ENCODE assay signal across 8 cellular contexts in genomic region chr1:226827458-226827857, GRCh38. TPM values are rescaled to one million over a fixed set of nuclear protein-coding genes. Genes with fewer than 3 reads are reported as not detected.
DNase-seq lines count a peak whose midpoint lies in the region; ATAC-seq and TF ChIP-seq lines count a peak whose summit lies in the region.

No MANE protein-coding gene starts in this region.

- peak; percentile 3 to 6 for DNase-seq in activated CD4-positive, alpha-beta T cell treated with anti-CD3 and anti-CD28 coated beads for 24 hours (ENCODE audit: low read depth in 2 of 2)
- no peak for DNase-seq in activated CD4-positive, alpha-beta T cell treated with anti-CD3 and anti-CD28 coated beads for 1 hour
- DNase-seq in left lung, result peak; percentile 68 to 81
- no peak for DNase-seq in thoracic aorta (ENCODE audit: low spot score)
- DNase-seq in RPMI8226, result no peak
- DNase-seq in NCI-H2107 treated with DMSO at 0.1 percent for 48 hours (lab: John Stamatoyannopoulos, UW; ENCODE audit: unreplicated experiment), result no peak
- DNase-seq in NCI-H526 treated with DMSO at 0.1 percent for 48 hours (lab: John Stamatoyannopoulos, UW), result no peak

- TF ChIP-seq CTCF in left lung (IDR thresholded peaks at IDR 0.05) (no peak), thoracic aorta (IDR thresholded peaks at IDR 0.05) (no peak)

- intact Hi-C loops in left lung (cut with DNase I), result loop anchor here (5.0 kb wide), 2 partner anchors 90 to 195 kb away; partner anchors contain the start of gene ITPKB (in 1 of the 2)

- no peaks in the 10 kb centered on the region for H3K36me3 ChIP-seq in left lung
- no peaks in the 10 kb centered on the region for H3K36me3 ChIP-seq in thoracic aorta

- ATAC-seq in left lung (peak; percentile 80), thoracic aorta (ENCODE audit: insufficient number of reproducible peaks, low FRiP score, low read depth) (peak; percentile 29)

- H3K27me3 ChIP-seq in left lung (no peaks in the 10 kb centered on the region), thoracic aorta (replicated peaks; ENCODE audit: insufficient read depth) (no peaks in the 10 kb centered on the region)

- H3K4me1 ChIP-seq in left lung (peaks cover 9 to 19% of the 10 kb centered on the region in 2 donors), thoracic aorta (ENCODE audit: control insufficient read depth in 1 of 2, low read depth in 2 of 2) (peaks cover 3 to 11% of the 10 kb centered on the region in 2 donors)

- H3K27ac ChIP-seq in left lung, result peak overlapping the region; percentile 68 to 81
- peak overlapping the region; percentile 69 to 73 for H3K27ac ChIP-seq in thoracic aorta

- peak overlapping the region; percentile 72 for H3K4me3 Mint-ChIP-seq in activated naive CD8-positive, alpha-beta T cell

- H3K9me3 Mint-ChIP-seq in activated naive CD8-positive, alpha-beta T cell (ENCODE audit: low read depth), result no peaks in the 10 kb centered on the region

- H3K4me3 ChIP-seq in left lung (peak overlapping the region in 1 of 2 donors; percentile 8), thoracic aorta (peak overlapping the region; percentile 53)

- no peaks in the 10 kb centered on the region for H3K9me3 ChIP-seq in left lung
- H3K9me3 ChIP-seq in thoracic aorta, result no peaks in the 10 kb centered on the region

- no peaks in the 10 kb centered on the region for H3K36me3 Mint-ChIP-seq in activated naive CD8-positive, alpha-beta T cell

- peaks cover 33% of the 10 kb centered on the region for H3K4me1 Mint-ChIP-seq in activated naive CD8-positive, alpha-beta T cell (ENCODE audit: low read depth)

- H3K27ac Mint-ChIP-seq in activated naive CD8-positive, alpha-beta T cell, result peak overlapping the region; percentile 96

- H3K27me3 Mint-ChIP-seq in activated naive CD8-positive, alpha-beta T cell, result no peaks in the 10 kb centered on the region

RNA-seq across cellular contexts. Expression of gene PSEN2, which starts 43.0 kb away (rescaled TPM):
- total RNA-seq in left lung (10 to 100 TPM; 20.2 to 24.8 TPM), thoracic aorta (10 to 100 TPM; 22.2 to 52.1 TPM)

Comparison
In these comparisons a context has a peak if more than half of its experiments do, and no peak if none do; other contexts are left out.
1. DNase-seq: peak in activated CD4-positive, alpha-beta T cell treated with anti-CD3 and anti-CD28 coated beads for 24 hours (2 of 2) and left lung (2 of 2); none in activated CD4-positive, alpha-beta T cell treated with anti-CD3 and anti-CD28 coated beads for 1 hour (single experiment), thoracic aorta (single experiment), RPMI8226 (single experiment), NCI-H2107 treated with DMSO at 0.1 percent for 48 hours (single experiment) and NCI-H526 treated with DMSO at 0.1 percent for 48 hours (single experiment).